Comparison of ENCODE assay signal across 8 cellular contexts in genomic region chrX:55488268-55488558, GRCh38. TPM values are rescaled to one million over a fixed set of nuclear protein-coding genes. Genes with fewer than 3 reads are reported as not detected.
DNase-seq lines count a peak whose midpoint lies in the region; ATAC-seq, FAIRE-seq and TF ChIP-seq lines count a peak whose summit lies in the region.

No MANE protein-coding gene starts in this region.

- H3K36me3 ChIP-seq in H1 (ENCODE audit: control insufficient read depth in 2 of 4, insufficient read depth in 4 of 4, low read length in 3 of 4) = peaks cover 0 to 3% (median 0%) of the 10 kb centered on the region in 4 experiments; a peak in 1 of 8 replicates
- no peaks in the 10 kb centered on the region for H3K36me3 ChIP-seq in psoas muscle (ENCODE audit: insufficient read depth in 1 of 2, low read depth in 1 of 2)

- no peak overlapping the region for H4K5ac ChIP-seq in H1 (ENCODE audit: insufficient read length, low read depth, low read length)

- H3K4me2 ChIP-seq in H1 (ENCODE audit: insufficient read depth in 1 of 2, low read depth in 2 of 2, low read length in 2 of 2) = peak overlapping the region; percentile 53 to 82

- H2BK15ac ChIP-seq in H1 (ENCODE audit: low read length) = no peak overlapping the region

- no peaks in the 10 kb centered on the region for H3K27me3 ChIP-seq in H1 (replicated peaks in 1 of 4; ENCODE audit: control insufficient read depth in 3 of 4, extremely low read depth in 1 of 4, insufficient read depth in 3 of 4, low read length in 3 of 4)
- no peaks in the 10 kb centered on the region for H3K27me3 ChIP-seq in psoas muscle (ENCODE audit: insufficient read depth in 3 of 3, low read length in 2 of 3)

- H3K27ac ChIP-seq in H1 (ENCODE audit: low read depth, low read length) (no peak overlapping the region), psoas muscle (peak overlapping the region; percentile 74)

- H3K4ac ChIP-seq in H1 (replicated peaks; ENCODE audit: insufficient read length, low read depth, low read length) = no peak overlapping the region

- H3K23ac ChIP-seq in H1 (ENCODE audit: insufficient read length) = no peak overlapping the region

- FAIRE-seq in H1 (lab: Jason Lieb, UNC) = no peak
- FAIRE-seq in H54 (lab: Jason Lieb, UNC) = no peak

- H3K23me2 ChIP-seq in H1 (ENCODE audit: low read depth, low read length) = no peaks in the 10 kb centered on the region

- TF ChIP-seq CTCF in H1 (IDR thresholded peaks at IDR 0.05; ENCODE audit: control extremely low read depth in 1 of 3, insufficient read depth in 1 of 3, low read depth in 1 of 3, low read length in 3 of 3) (no peak), psoas muscle (IDR thresholded peaks at IDR 0.05) (no peak)

- H3K18ac ChIP-seq in H1 (ENCODE audit: extremely low read depth, low read length) = no peak overlapping the region

- H3K79me1 ChIP-seq in H1 (ENCODE audit: low read depth, low read length) = no peaks in the 10 kb centered on the region

- no peak overlapping the region for H2BK5ac ChIP-seq in H1 (ENCODE audit: low read depth, low read length)

- POLR2A ChIA-PET in H1 (lab: Charles Lee; ENCODE audit: partially characterized antibody) = no interaction called here

- no peak overlapping the region for H3K56ac ChIP-seq in H1 (replicated peaks; ENCODE audit: insufficient read length, low read depth, low read length)

- CTCF ChIA-PET in H1 (lab: Charles Lee; ENCODE audit: partially characterized antibody) = no interaction called here

- H3K79me2 ChIP-seq in H1 (ENCODE audit: control insufficient read depth in 1 of 2, insufficient read depth in 2 of 2, low read length in 2 of 2) = no peaks in the 10 kb centered on the region

- no peaks in the 10 kb centered on the region for H3K9me3 ChIP-seq in H1 (ENCODE audit: insufficient read depth in 2 of 2, low read depth in 1 of 2, low read length in 1 of 2)
- no peaks in the 10 kb centered on the region for H3K9me3 ChIP-seq in psoas muscle

- no peak overlapping the region for H2BK12ac ChIP-seq in H1 (ENCODE audit: low read depth, low read length)

- H4K91ac ChIP-seq in H1 (replicated peaks; ENCODE audit: insufficient read length, low read length) = no peak overlapping the region

- intact Hi-C loops in psoas muscle (cut with DNase I) = no loop called here

- H4K20me1 ChIP-seq in H1 (replicated peaks in 1 of 2; ENCODE audit: control insufficient read depth in 1 of 2, insufficient read depth in 2 of 2, low read length in 2 of 2) = no peaks in the 10 kb centered on the region

- no peaks in the 10 kb centered on the region; a peak in 1 of 7 replicates for H3K4me1 ChIP-seq in H1 (replicated peaks in 1 of 4; ENCODE audit: control insufficient read depth in 3 of 4, insufficient read depth in 4 of 4, low read length in 3 of 4)
- H3K4me1 ChIP-seq in psoas muscle = no peaks in the 10 kb centered on the region

- 40% methylated on average over 3 of the region's 19 CpGs; no CpG with 5 or more reads in 1 of the 2 experiments for WGBS in H1 (ENCODE audit: extremely low coverage in 1 of 2, insufficient coverage in 1 of 2, insufficient read length in 1 of 2, insufficient replicate concordance in 2 of 2, low coverage in 1 of 2, low lambda C conversion rate in 2 of 2, missing lambda C conversion rate in 1 of 2), 2 experiments
- 3 to 20% (median 4%) methylated on average over 7 to 19 of the region's 19 CpGs for WGBS in psoas muscle, 3 donors

- no peak overlapping the region for H3K14ac ChIP-seq in H1 (ENCODE audit: insufficient read length)

- in situ Hi-C loops in KBM-7 (cut with MboI; ENCODE audit: low pct_unique_long_range_greater_than_20kb, low sequenced_read_pairs) = loop anchor here (25.0 kb wide), 2 partner anchors 101 to 326 kb away; no protein-coding TSS in a partner anchor

- peak; percentile 24 for DNase-seq in KBM-7
- DNase-seq in H1 (ENCODE audit: low read depth in 1 of 2, low spot score in 2 of 2) = no peak
- no peak for DNase-seq in psoas muscle
- no peak for DNase-seq in stimulated activated CD4-positive, alpha-beta T cell treated with anti-CD3 and anti-CD28 coated beads, Interleukin-1b, Interleukin-23, amount 100 ng/mL, for 48 hours
- no peak for DNase-seq in H54 (ENCODE audit: insufficient read length, low spot score)

- no peak for TF ChIP-seq RAD21 in H1 (IDR thresholded peaks at IDR 0.05 in 1 of 2, conservative IDR thresholded peaks at IDR 0.05 in 1 of 2; ENCODE audit: low read depth in 2 of 2, low read length in 2 of 2)

- H2AFZ ChIP-seq in H1 (ENCODE audit: low read length) = no peak overlapping the region

- peak overlapping the region; percentile 30 to 91 (median 61); a peak in 6 of 8 replicates for H3K4me3 ChIP-seq in H1 (ENCODE audit: extremely low read depth in 1 of 4, insufficient read depth in 2 of 4, low read depth in 3 of 4, low read length in 4 of 4)
- peak overlapping the region; percentile 77 for H3K4me3 ChIP-seq in psoas muscle

- H4K8ac ChIP-seq in H1 (ENCODE audit: extremely low read depth, insufficient read depth, low read length) = no peak overlapping the region

- no peak for ATAC-seq in psoas muscle
- no peak for ATAC-seq in GM21381 (IDR thresholded peaks at IDR 0.05; ENCODE audit: unreplicated experiment)
- no peak for ATAC-seq in GM18873 (IDR thresholded peaks at IDR 0.05; ENCODE audit: low FRiP score, unreplicated experiment)

- no peak for TF ChIP-seq EP300 in H1 (IDR thresholded peaks at IDR 0.05; ENCODE audit: borderline replicate concordance in 1 of 2, low read depth in 2 of 2, low read length in 2 of 2)

- no peak overlapping the region for H2AK5ac ChIP-seq in H1 (ENCODE audit: low read depth, low read length)

- 0 out of 7 replicates have a peak overlapping the region, but pooled peaks of 1 of the 4 experiments have one; percentile 37 for H3K9ac ChIP-seq in H1 (replicated peaks in 1 of 4; ENCODE audit: extremely low read depth in 1 of 4, low read depth in 3 of 4, low read length in 3 of 4)

- TF ChIP-seq POLR2A in GM15510 (IDR thresholded peaks at IDR 0.05; ENCODE audit: borderline replicate concordance, extremely low read depth, insufficient read length) (peak; percentile 4), H1 (IDR thresholded peaks at IDR 0.05; ENCODE audit: control extremely low read depth in 1 of 2, low read depth in 2 of 2, low read length in 2 of 2) (no peak), H54 (IDR thresholded peaks at IDR 0.05; ENCODE audit: low read depth, low read length) (no peak)

- H2BK20ac ChIP-seq in H1 (ENCODE audit: low read length) = no peak overlapping the region

- no peak overlapping the region for H2BK120ac ChIP-seq in H1 (replicated peaks; ENCODE audit: low read depth, low read length)

TF ChIP-seq in H1, 55 proteins besides CTCF, POLR2A, EP300 and RAD21 (continues in another document):
- TF ChIP-seq MAFK (IDR thresholded peaks at IDR 0.05; ENCODE audit: low read depth, low read length) (no peak), JUND (IDR thresholded peaks at IDR 0.05; ENCODE audit: low read length) (no peak), CEBPB (IDR thresholded peaks at IDR 0.05; ENCODE audit: low read depth, low read length) (no peak), RNF2 (IDR thresholded peaks at IDR 0.05; ENCODE audit: borderline replicate concordance, low read depth, low read length, missing control alignments, poor library complexity, severe bottlenecking) (no peak), SAP30 (IDR thresholded peaks at IDR 0.05; ENCODE audit: insufficient read depth, insufficient replicate concordance, low read length) (no peak), SIRT6 (IDR thresholded peaks at IDR 0.05; ENCODE audit: low read length) (no peak), USF2 (IDR thresholded peaks at IDR 0.05; ENCODE audit: low read length) (no peak), CHD2 (IDR thresholded peaks at IDR 0.05; ENCODE audit: low read length) (no peak), GTF2F1 (IDR thresholded peaks at IDR 0.05; ENCODE audit: borderline replicate concordance, low read depth, low read length) (no peak), JUN (IDR thresholded peaks at IDR 0.05; ENCODE audit: low read depth, low read length) (no peak)
- TF ChIP-seq, protein P1, sequence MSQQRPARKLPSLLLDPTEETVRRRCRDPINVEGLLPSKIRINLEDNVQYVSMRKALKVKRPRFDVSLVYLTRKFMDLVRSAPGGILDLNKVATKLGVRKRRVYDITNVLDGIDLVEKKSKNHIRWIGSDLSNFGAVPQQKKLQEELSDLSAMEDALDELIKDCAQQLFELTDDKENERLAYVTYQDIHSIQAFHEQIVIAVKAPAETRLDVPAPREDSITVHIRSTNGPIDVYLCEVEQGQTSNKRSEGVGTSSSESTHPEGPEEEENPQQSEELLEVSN (IDR thresholded peaks at IDR 0.05) = no peak

RNA-seq across cellular contexts. Expression of gene USP51, which starts 1.4 kb away (rescaled TPM):
- 5.6 and 6.6 TPM in 2 replicates for total RNA-seq in H1 (2021; fragmentation: NEBNext Ultra II Directional; extraction: Animal tissue kit (Norgen Biotek cat#: 25700))
- polyA plus RNA-seq in H1 (2011; rRNA removed) (2.9 and 5.2 TPM in 2 replicates), psoas muscle (under 1 TPM; 0.07 to 0.27 (median 0.27) TPM)
- polyA plus RNA-seq in H1 (2011; cell fraction: cytosol; rRNA removed) = 3.5 TPM
- 7.4 TPM for polyA plus RNA-seq in H1 (2011; cell fraction: nucleus; rRNA removed)
- polyA plus RNA-seq in H1 (2012, experiment 1 of 2) = 3.9 to 5.2 TPM (median 4.1 TPM) in 4 replicates
- polyA plus RNA-seq in H1 (2012, experiment 2 of 2) = 0.45 TPM
- 7.5 TPM for polyA plus RNA-seq in H1 (2013, experiment 1 of 2)
- polyA plus RNA-seq in H1 (2013, experiment 2 of 2) = 6.1 TPM
- polyA minus RNA-seq in H1 (2011; rRNA and poly(A)+ RNA removed) = 23.6 and 30.5 TPM in 2 replicates
- polyA minus RNA-seq in H1 (2011; cell fraction: cytosol; rRNA and poly(A)+ RNA removed) = 6.6 TPM
- 34.5 TPM for polyA minus RNA-seq in H1 (2011; cell fraction: nucleus; rRNA and poly(A)+ RNA removed)
- 1 to 10 TPM in 1 of 4 donors, under 1 TPM in 3; 0.32 to 1.2 (median 0.42) TPM for total RNA-seq in psoas muscle

RNA-seq across cellular contexts. Expression of gene MAGEH1, which starts 36.3 kb away (rescaled TPM):
- 11.6 and 13.4 TPM in 2 replicates for total RNA-seq in H1 (2021; fragmentation: NEBNext Ultra II Directional; extraction: Animal tissue kit (Norgen Biotek cat#: 25700))
- 7.8 and 9.4 TPM in 2 replicates for polyA plus RNA-seq in H1 (2011; rRNA removed)
- 10.2 TPM for polyA plus RNA-seq in H1 (2011; cell fraction: cytosol; rRNA removed)
- polyA plus RNA-seq in H1 (2011; cell fraction: nucleus; rRNA removed) = 5.8 TPM
- 3.6 to 8.5 TPM (median 5.9 TPM) in 4 replicates for polyA plus RNA-seq in H1 (2012, experiment 1 of 2)
- 2.5 TPM for polyA plus RNA-seq in H1 (2012, experiment 2 of 2)
- polyA plus RNA-seq in H1 (2013, experiment 1 of 2) = 17.6 TPM
- 21.6 TPM for polyA plus RNA-seq in H1 (2013, experiment 2 of 2)
- 3.0 and 5.1 TPM in 2 replicates for polyA minus RNA-seq in H1 (2011; rRNA and poly(A)+ RNA removed)
- 1.5 TPM for polyA minus RNA-seq in H1 (2011; cell fraction: cytosol; rRNA and poly(A)+ RNA removed)
- polyA minus RNA-seq in H1 (2011; cell fraction: nucleus; rRNA and poly(A)+ RNA removed) = 2.3 TPM
- 10 to 100 TPM in 1 of 4 donors, 1 to 10 TPM in 3; 5.8 to 10.6 (median 7.6) TPM for total RNA-seq in psoas muscle
- 10 to 100 TPM in 1 of 3 donors, 1 to 10 TPM in 2; 7.0 to 20.4 (median 8.2) TPM for polyA plus RNA-seq in psoas muscle
